In the genomic region with DNA sequence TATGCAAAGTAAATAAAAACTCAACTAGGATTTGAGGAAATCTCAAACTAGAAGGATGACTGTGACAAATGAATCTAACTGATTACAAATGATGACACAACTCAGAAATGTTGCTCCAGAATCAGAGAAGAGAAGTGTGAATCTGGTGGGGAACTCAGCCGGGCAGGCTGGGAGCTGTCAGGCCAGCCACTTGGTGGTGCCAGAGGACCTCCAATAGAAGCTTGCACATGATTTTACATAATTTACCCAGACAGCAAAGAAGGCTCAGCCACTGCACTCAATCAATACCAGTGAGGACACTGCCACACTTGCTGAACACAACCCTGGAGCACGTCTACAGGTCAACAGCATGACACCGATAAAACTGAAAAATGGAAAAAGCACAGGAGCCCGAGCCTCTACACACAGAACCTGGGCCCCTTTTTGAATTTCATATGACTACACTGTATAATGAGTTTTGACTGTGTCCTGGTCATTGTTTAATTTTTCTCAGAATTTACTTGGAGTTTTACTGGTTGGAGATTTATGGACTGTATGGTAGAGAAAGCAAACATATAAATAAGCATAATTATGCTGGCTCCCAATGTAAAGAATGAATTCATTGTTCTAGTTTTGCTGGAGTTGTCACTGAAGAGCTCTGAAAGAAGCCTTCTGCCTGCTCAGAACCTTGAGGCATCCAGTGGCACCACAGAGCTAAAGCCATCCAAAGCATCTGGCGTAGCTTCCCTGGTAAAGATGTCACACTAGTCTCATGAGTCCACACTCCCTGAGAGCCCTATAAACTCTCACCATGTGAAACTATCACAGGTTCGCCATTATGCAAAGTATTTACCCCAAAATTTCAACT, we compare ENCODE assay signal across 8 cellular contexts.
A peak's percentile ranks its signal among the peaks of the same experiment; 100 is the strongest.
DNase-seq lines count a peak whose midpoint lies in the region; ATAC-seq, FAIRE-seq and TF ChIP-seq lines count a peak whose summit lies in the region.

No MANE protein-coding gene starts in this region.

- H3K9me3 ChIP-seq in HCT116 (ENCODE audit: control insufficient read depth in 1 of 2, insufficient read depth in 1 of 2, low read depth in 1 of 2, low read length in 2 of 2) = no peaks in the 10 kb centered on the region
- H3K9me3 ChIP-seq in kidney (ENCODE audit: control insufficient read depth in 1 of 2, low read length in 2 of 2) = no peaks in the 10 kb centered on the region

- H3K27ac ChIP-seq in HCT116 (ENCODE audit: low read depth, low read length) (no peak overlapping the region), kidney (ENCODE audit: low read depth in 2 of 2, low read length in 2 of 2) (no peak overlapping the region)

- DNase-seq in GM03348 (ENCODE audit: low spot score) (peak; percentile 88), HCT116 (ENCODE audit: low read depth, low spot score) (peak; percentile 54), NCI-H1048 (lab: John Stamatoyannopoulos, UW) (peak; percentile 25), SW480 (ENCODE audit: low spot score) (peak; percentile 71), cardiac fibroblast (ENCODE audit: low read depth in 2 of 2) (peak; percentile 88 to 90), kidney (peak; percentile 84), cerebellar nuclear complex (lab: John Stamatoyannopoulos, UW) (no peak)
- DNase-seq in stimulated activated CD4-positive, alpha-beta T cell treated with anti-CD3 and anti-CD28 coated beads, Interleukin-1b, Interleukin-23, amount 100 ng/mL, for 48 hours = peak; percentile 35

- no peaks in the 10 kb centered on the region for H3K36me3 ChIP-seq in HCT116 (ENCODE audit: control insufficient read depth in 1 of 2, insufficient read depth in 2 of 2, low read length in 2 of 2)
- H3K36me3 ChIP-seq in kidney (ENCODE audit: control insufficient read depth in 1 of 2, insufficient read depth in 2 of 2, low read length in 2 of 2) = no peaks in the 10 kb centered on the region

- H3K4me3 ChIP-seq in HCT116 (replicated peaks in 1 of 2; ENCODE audit: low read depth in 1 of 2, low read length in 2 of 2) (no peak overlapping the region), cardiac fibroblast (replicated peaks in 1 of 2; ENCODE audit: low read depth in 2 of 2, low read length in 2 of 2) (no peak overlapping the region), kidney (ENCODE audit: low read length in 2 of 2) (no peak overlapping the region)

- intact Hi-C loops in HCT116 (cut with micrococcal nuclease) = loop anchor here (1.0 to 10.0 kb wide), 10 partner anchors 62 to 1573 kb away; a partner anchor contains a TSS
- intact Hi-C loops in kidney (cut with DNase I) = no loop called here

- BruUV-seq in HCT116 (replicated peaks; lab: Mats Ljungman, UMichigan) = no TSS peak

- CTCF ChIA-PET in HCT116 (lab: Charles Lee) = interaction anchor here (0.6 to 2.8 kb wide), 8 partner anchors 13 to 1573 kb away, joined by 3 to 9 read pairs (median 4); no protein-coding TSS in a partner anchor

- POLR2A ChIA-PET in HCT116 (lab: Charles Lee) = no interaction called here

- H2AFZ ChIP-seq in HCT116 (ENCODE audit: low read depth, low read length, poor library complexity, severe bottlenecking) = peak overlapping the region; percentile 17

- H3K79me2 ChIP-seq in HCT116 (ENCODE audit: insufficient read depth, low read length) = no peaks in the 10 kb centered on the region

- no peak for TF ChIP-seq POLR2A in HCT116 (IDR thresholded peaks at IDR 0.05; ENCODE audit: borderline replicate concordance, extremely low read depth, insufficient read depth, insufficient read length)

- no peaks in the 10 kb centered on the region for H3K9me2 ChIP-seq in HCT116 (ENCODE audit: insufficient read depth)

- peak; percentile 99 for ATAC-seq in HCT116

- peak; percentile 97 for TF ChIP-seq RAD21 in HCT116 (IDR thresholded peaks at IDR 0.05; ENCODE audit: low read depth)

- FAIRE-seq in kidney (lab: Jason Lieb, UNC) = peak; percentile 76

- no peak overlapping the region for H3K4me2 ChIP-seq in HCT116 (ENCODE audit: low read length)

- H4K20me1 ChIP-seq in HCT116 (ENCODE audit: insufficient read depth) = no peaks in the 10 kb centered on the region

- H3K4me1 ChIP-seq in HCT116 (ENCODE audit: control insufficient read depth in 1 of 2, insufficient read depth in 2 of 2, low read length in 2 of 2) (no peaks in the 10 kb centered on the region), kidney (ENCODE audit: control insufficient read depth in 1 of 2, insufficient read depth in 1 of 2, low read depth in 1 of 2, low read length in 2 of 2) (no peaks in the 10 kb centered on the region)

- H3K9ac ChIP-seq in HCT116 (ENCODE audit: low read length) (no peak overlapping the region), kidney (ENCODE audit: low read length in 2 of 2) (no peak overlapping the region)

- RAD21 ChIA-PET in HCT116 (lab: Charles Lee; ENCODE audit: low non-redundant PET in 1 of 2, low total read pairs in 2 of 2, uncharacterized antibody in 2 of 2, unreplicated experiment in 2 of 2) = interaction anchor here in 1 of 2 experiments (0.5 to 0.6 kb wide), 2 partner anchors 615 to 934 kb away, joined by 3 to 4 read pairs; no protein-coding TSS in a partner anchor

- peak; percentile 82 to 88 (median 86) for TF ChIP-seq CTCF in HCT116 (IDR thresholded peaks at IDR 0.05 in 2 of 3, conservative IDR thresholded peaks at IDR 0.05 in 1 of 3; ENCODE audit: borderline replicate concordance in 1 of 3, insufficient read depth in 1 of 3, low read depth in 2 of 3, low read length in 2 of 3)
- TF ChIP-seq CTCF in cardiac fibroblast (IDR thresholded peaks at IDR 0.05; ENCODE audit: low read depth, low read length) = peak; percentile 84
- TF ChIP-seq CTCF in kidney (IDR thresholded peaks at IDR 0.05; ENCODE audit: borderline replicate concordance, extremely low read depth, insufficient read depth) = peak; percentile 77

- H3K27me3 ChIP-seq in HCT116 (ENCODE audit: insufficient read depth, low read length) = no peaks in the 10 kb centered on the region

TF ChIP-seq in HCT116, 20 proteins besides CTCF, POLR2A, EP300 and RAD21:
- TF ChIP-seq ZNF274 (IDR thresholded peaks at IDR 0.05; ENCODE audit: low read depth, low read length) = no peak
- no peak for TF ChIP-seq EGR1 (IDR thresholded peaks at IDR 0.05; ENCODE audit: low read depth)
- no peak for TF ChIP-seq ZFX (IDR thresholded peaks at IDR 0.05)
- no peak for TF ChIP-seq JUND (IDR thresholded peaks at IDR 0.05)

Comparison
In these comparisons a context has a peak if more than half of its experiments do, and no peak if none do; other contexts are left out.
1. DNase-seq: peak in GM03348 (single experiment), HCT116 (single experiment), NCI-H1048 (single experiment), SW480 (single experiment), cardiac fibroblast (2 of 2), kidney (single experiment) and stimulated activated CD4-positive, alpha-beta T cell treated with anti-CD3 and anti-CD28 coated beads, Interleukin-1b, Interleukin-23, amount 100 ng/mL, for 48 hours (single experiment); none in cerebellar nuclear complex (0 of 2).
2. Peak in every context shown above with its lines, with median percentiles within 50 percentile points of each other: CTCF ChIP-seq.